Comparison of ENCODE assay signal across 22 cellular contexts in genomic region chr6:40891686-40892085, GRCh38.
"Had no signal": no experiment of that assay in that cellular context is flagged by ENCODE, and none has a peak within 500 bp of the region (broad histone marks: within the 10 kb centered on the region; RNA-seq: fewer than 3 reads in every experiment).

No MANE protein-coding gene starts in this region.

- H3K9me3 Mint-ChIP-seq: memory B cell; mesothelial cell of epicardium; natural killer cell; stimulated activated naive B cell treated with anti-CD40 and anti-IgM and Interleukin-4, amounts not matched to agents 10 μg/mL and 1 μg/mL and 100 μg/mL, for 72 hours; stimulated activated naive CD8-positive, alpha-beta T cell treated with anti-CD3 and anti-CD28 coated beads, Interleukin-15, amount 100 ng/mL, for 72 hours had no signal

- H3K4me1 ChIP-seq: gastroesophageal sphincter, lower lobe of right lung, parathyroid adenoma, prostate gland had no signal

- H3K4me3 Mint-ChIP-seq: memory B cell; mesothelial cell of epicardium; natural killer cell; stimulated activated naive B cell treated with anti-CD40 and anti-IgM and Interleukin-4, amounts not matched to agents 10 μg/mL and 1 μg/mL and 100 μg/mL, for 72 hours; stimulated activated naive CD8-positive, alpha-beta T cell treated with anti-CD3 and anti-CD28 coated beads, Interleukin-15, amount 100 ng/mL, for 72 hours had no signal

- H3K9me3 ChIP-seq: gastroesophageal sphincter, left ventricle myocardium inferior, lower lobe of right lung, prostate gland, spleen, testis, tibial nerve had no signal

- H3K27ac ChIP-seq: dorsolateral prefrontal cortex, gastroesophageal sphincter, left ventricle myocardium inferior, lower lobe of right lung, parathyroid adenoma, prostate gland, testis, tibial nerve had no signal

- DNase-seq: cortex of kidney; dorsolateral prefrontal cortex; effector CD8-positive, alpha-beta T cell; glutamatergic neuron; left ventricle myocardium inferior; lower lobe of right lung; natural killer cell; spleen; stimulated activated CD4-positive, alpha-beta T cell treated with anti-CD3 and anti-CD28 coated beads, Interleukin-15, amount 100 ng/mL, for 24 hours; stimulated activated CD4-positive, alpha-beta T cell treated with anti-CD3 and anti-CD28 coated beads, Interleukin-1b, Interleukin-23, amount 100 ng/mL, for 48 hours; stimulated activated CD4-positive, alpha-beta T cell treated with anti-CD3 and anti-CD28 coated beads, Interleukin-4, amount 100 ng/mL, for 4 hours; stimulated activated naive B cell treated with anti-CD40 and anti-IgM and Interleukin-4, amounts not matched to agents 10 μg/mL and 1 μg/mL and 100 μg/mL, for 72 hours; stimulated activated naive CD8-positive, alpha-beta T cell treated with anti-CD3 and anti-CD28 coated beads, Interleukin-15, amount 100 ng/mL, for 72 hours; testis had no signal

- H3K36me3 ChIP-seq: gastroesophageal sphincter, left ventricle myocardium inferior, lower lobe of right lung, prostate gland, spleen, tibial nerve had no signal

- H3K4me3 ChIP-seq: dorsolateral prefrontal cortex, gastroesophageal sphincter, left ventricle myocardium inferior, lower lobe of right lung, prostate gland, spleen, testis, tibial nerve had no signal

- H3K36me3 Mint-ChIP-seq: memory B cell; mesothelial cell of epicardium; natural killer cell; stimulated activated naive B cell treated with anti-CD40 and anti-IgM and Interleukin-4, amounts not matched to agents 10 μg/mL and 1 μg/mL and 100 μg/mL, for 72 hours had no signal

- ATAC-seq: esophagus mucosa; gastroesophageal sphincter; lower lobe of right lung; natural killer cell; sciatic nerve; stimulated activated naive B cell treated with anti-CD40 and anti-IgM and Interleukin-4, amounts not matched to agents 10 μg/mL and 1 μg/mL and 100 μg/mL, for 72 hours; stimulated activated naive CD8-positive, alpha-beta T cell treated with anti-CD3 and anti-CD28 coated beads, Interleukin-15, amount 100 ng/mL, for 72 hours had no signal

- H3K27ac Mint-ChIP-seq: memory B cell; mesothelial cell of epicardium; natural killer cell; stimulated activated naive B cell treated with anti-CD40 and anti-IgM and Interleukin-4, amounts not matched to agents 10 μg/mL and 1 μg/mL and 100 μg/mL, for 72 hours; stimulated activated naive CD8-positive, alpha-beta T cell treated with anti-CD3 and anti-CD28 coated beads, Interleukin-15, amount 100 ng/mL, for 72 hours had no signal

- H3K4me1 Mint-ChIP-seq: memory B cell; natural killer cell; stimulated activated naive B cell treated with anti-CD40 and anti-IgM and Interleukin-4, amounts not matched to agents 10 μg/mL and 1 μg/mL and 100 μg/mL, for 72 hours; stimulated activated naive CD8-positive, alpha-beta T cell treated with anti-CD3 and anti-CD28 coated beads, Interleukin-15, amount 100 ng/mL, for 72 hours had no signal
